Comparison of ENCODE assay signal across 19 cellular contexts in genomic region chr3:16248556-16248955, GRCh38. TPM values are rescaled to one million over a fixed set of nuclear protein-coding genes. Genes with fewer than 3 reads are reported as not detected.
DNase-seq lines count a peak whose midpoint lies in the region; ATAC-seq, FAIRE-seq and TF ChIP-seq lines count a peak whose summit lies in the region.
"Had no signal": no experiment of that assay in that cellular context is flagged by ENCODE, and none has a peak within 500 bp of the region (broad histone marks: within the 10 kb centered on the region; RNA-seq: fewer than 3 reads in every experiment).

No MANE protein-coding gene starts in this region.

- peaks cover 16% of the 10 kb centered on the region for H3K4me1 Mint-ChIP-seq in activated T-helper 17 cell treated with anti-CD3 and anti-CD28 coated beads, Interleukin-2, amount 50 U/mL, for 72 hours

- H3K4me1 ChIP-seq in HepG2 (ENCODE audit: insufficient read depth, low read length): peaks cover 46% of the 10 kb centered on the region
- peaks cover 0 to 24% (median 7%) of the 10 kb centered on the region in 4 donors for H3K4me1 ChIP-seq in right lobe of liver
- peaks cover 5 to 14% (median 8%) of the 10 kb centered on the region in 3 donors for H3K4me1 ChIP-seq in pancreas
- peaks cover 12% of the 10 kb centered on the region for H3K4me1 ChIP-seq in suprapubic skin
- H3K4me1 ChIP-seq: HAP-1 had no signal

- H3K27me3 Mint-ChIP-seq in activated T-helper 17 cell treated with anti-CD3 and anti-CD28 coated beads, Interleukin-2, amount 50 U/mL, for 72 hours: no peaks in the 10 kb centered on the region
- H3K27me3 Mint-ChIP-seq: CD4-positive, alpha-beta T cell had no signal

- peak overlapping the region; percentile 98 for H3K4me2 ChIP-seq in HepG2 (ENCODE audit: low read depth, low read length)

- H3K9me3 ChIP-seq in HepG2 (ENCODE audit: low read length): no peaks in the 10 kb centered on the region
- no peaks in the 10 kb centered on the region for H3K9me3 ChIP-seq in right lobe of liver
- no peaks in the 10 kb centered on the region for H3K9me3 ChIP-seq in pancreas
- H3K9me3 ChIP-seq in suprapubic skin: no peaks in the 10 kb centered on the region
- H3K9me3 ChIP-seq: A549, Caco-2, HAP-1 had no signal

- CTCF ChIA-PET in HepG2 (lab: Yijun Ruan, JAX; ENCODE audit: low intra/inter-chr PET ratio, low total read pairs): interaction anchor here (1.2 kb wide), 1 partner anchor 19 kb away, joined by 3 read pairs; no protein-coding TSS in a partner anchor

- whole genome bisulfite sequencing in HepG2 (ENCODE audit: low lambda C conversion rate): 53% methylated on average over 5 of the region's 5 CpGs
- WGBS in right lobe of liver (ENCODE audit: insufficient coverage, low coverage, low lambda C conversion rate, missing lambda C conversion rate): 76% methylated on average over 4 of the region's 5 CpGs
- WGBS in pancreas, 2 donors: 72 to 78% methylated on average over 5 of the region's 5 CpGs
- WGBS in suprapubic skin: 82% methylated on average over 5 of the region's 5 CpGs

- H2AFZ ChIP-seq in HepG2 (ENCODE audit: low read length): no peak overlapping the region
- H2AFZ ChIP-seq: GM23248 had no signal

- H3K4me3 Mint-ChIP-seq in activated T-helper 17 cell treated with anti-CD3 and anti-CD28 coated beads, Interleukin-2, amount 50 U/mL, for 72 hours: peak overlapping the region; percentile 49
- H3K4me3 Mint-ChIP-seq: CD4-positive, alpha-beta T cell had no signal

- no peak overlapping the region; the same call in 1 of the 2 replicates for H3K9ac ChIP-seq in HepG2 (ENCODE audit: insufficient read depth, low read depth, low read length)
- H3K9ac ChIP-seq: GM23248 had no signal

- H3K27ac ChIP-seq in HepG2 (ENCODE audit: extremely low read length, insufficient read depth, low read length) (no peak overlapping the region), right lobe of liver (no peak overlapping the region), pancreas (no peak overlapping the region), suprapubic skin (no peak overlapping the region)
- H3K27ac ChIP-seq: 22Rv1, C4-2B, GM23248, HL-60 had no signal

- TF ChIP-seq CTCF in HepG2 (CRISPR knock-in tag; IDR thresholded peaks at IDR 0.05) (no peak), right lobe of liver (IDR thresholded peaks at IDR 0.05) (no peak), pancreas (IDR thresholded peaks at IDR 0.05) (no peak), suprapubic skin (IDR thresholded peaks at IDR 0.05) (no peak)

- peaks cover 0 to 1% of the 10 kb centered on the region in 2 experiments; a peak in 2 of 5 replicates for H3K27me3 ChIP-seq in HepG2 (ENCODE audit: control insufficient read depth in 1 of 2, insufficient read depth in 2 of 2, low read length in 2 of 2)
- no peaks in the 10 kb centered on the region for H3K27me3 ChIP-seq in right lobe of liver
- H3K27me3 ChIP-seq in pancreas: no peaks in the 10 kb centered on the region
- H3K27me3 ChIP-seq in suprapubic skin: no peaks in the 10 kb centered on the region

- no peaks in the 10 kb centered on the region for H3K9me3 Mint-ChIP-seq in activated T-helper 17 cell treated with anti-CD3 and anti-CD28 coated beads, Interleukin-2, amount 50 U/mL, for 72 hours
- H3K9me3 Mint-ChIP-seq: CD4-positive, alpha-beta T cell; IgD-negative memory B cell had no signal

- intact Hi-C loops in HepG2 (cut with micrococcal nuclease; ENCODE audit: unreplicated experiment): loop anchor here (5.0 to 10.0 kb wide), 3 partner anchors 186 to 644 kb away; partner anchors contain the start of genes BTD and HACL1
- intact Hi-C loops in right lobe of liver (cut with DNase I): loop anchor here (5.0 to 10.0 kb wide), 4 partner anchors 66 to 614 kb away; no protein-coding TSS in a partner anchor
- intact Hi-C loops in pancreas (cut with DNase I): loop anchor here in 1 of 3 donors (10.0 kb wide), 1 partner anchor 194 kb away; no protein-coding TSS in a partner anchor

- no peaks in the 10 kb centered on the region for H4K20me1 ChIP-seq in HepG2 (ENCODE audit: insufficient read depth, low read length)

- H3K27ac Mint-ChIP-seq in activated T-helper 17 cell treated with anti-CD3 and anti-CD28 coated beads, Interleukin-2, amount 50 U/mL, for 72 hours: no peak overlapping the region
- H3K27ac Mint-ChIP-seq: CD4-positive, alpha-beta T cell; IgD-negative memory B cell had no signal

- H3K79me2 ChIP-seq in HepG2 (ENCODE audit: insufficient read depth, low read length): no peaks in the 10 kb centered on the region

- H3K36me3 Mint-ChIP-seq in activated T-helper 17 cell treated with anti-CD3 and anti-CD28 coated beads, Interleukin-2, amount 50 U/mL, for 72 hours (ENCODE audit: low read depth): no peaks in the 10 kb centered on the region
- H3K36me3 Mint-ChIP-seq: IgD-negative memory B cell had no signal

- TF ChIP-seq POLR2A in HepG2 (IDR thresholded peaks at IDR 0.05; ENCODE audit: insufficient read depth in 1 of 2, low read depth in 2 of 2, low read length in 2 of 2) (no peak), right lobe of liver (IDR thresholded peaks at IDR 0.05) (no peak), suprapubic skin (IDR thresholded peaks at IDR 0.05) (no peak)

- in situ Hi-C loops in HepG2 (cut with HindIII; ENCODE audit: extremely low pct_ligation_motif_present, low pct_unique_long_range_greater_than_20kb): loop anchor here (5.0 to 25.0 kb wide), 2 partner anchors 201 to 611 kb away; no protein-coding TSS in a partner anchor

- POLR2A ChIA-PET in HepG2 (lab: Yijun Ruan, JAX): interaction anchor here (0.8 to 2.3 kb wide), 3 partner anchors 17 to 189 kb away, joined by 3 to 22 read pairs (median 7); partner anchors contain the start of genes DPH3 and OXNAD1

- FAIRE-seq in HepG2 (lab: Jason Lieb, UNC): no peak
- no peak for FAIRE-seq in pancreas (lab: Jason Lieb, UNC)
- FAIRE-seq: A549, D721Med, GM12878, GM19239 had no signal

- ATAC-seq in HepG2 (no peak), right lobe of liver (no peak), pancreas (no peak)
- no peak for ATAC-seq in activated T-helper 17 cell treated with anti-CD3 and anti-CD28 coated beads, Interleukin-2, amount 50 U/mL, for 72 hours (replicated peaks)

- H3K36me3 ChIP-seq in HepG2 (replicated peaks in 1 of 2; ENCODE audit: control insufficient read depth in 1 of 2, insufficient read depth in 2 of 2, low read length in 2 of 2) (no peaks in the 10 kb centered on the region), right lobe of liver (no peaks in the 10 kb centered on the region), pancreas (no peaks in the 10 kb centered on the region), suprapubic skin (no peaks in the 10 kb centered on the region)
- H3K36me3 ChIP-seq: HAP-1 had no signal

- DNase-seq in HepG2 (ENCODE audit: low spot score): no peak
- DNase-seq in right lobe of liver: no peak
- DNase-seq in putamen (ENCODE audit: low spot score): peak; percentile 76
- DNase-seq in NCI-H2171 treated with DMSO at 0.1 percent for 48 hours (lab: John Stamatoyannopoulos, UW): no peak
- DNase-seq in pancreas: no peak
- no peak for DNase-seq in suprapubic skin (ENCODE audit: low spot score in 2 of 2)
- DNase-seq: Caco-2; CD4-positive, alpha-beta T cell had no signal

- H3K4me3 ChIP-seq in HepG2 (replicated peaks in 1 of 3; ENCODE audit: insufficient read depth in 1 of 3, low read depth in 2 of 3, low read length in 3 of 3): no peak overlapping the region
- no peak overlapping the region for H3K4me3 ChIP-seq in right lobe of liver
- no peak overlapping the region for H3K4me3 ChIP-seq in pancreas
- H3K4me3 ChIP-seq in suprapubic skin: no peak overlapping the region
- H3K4me3 ChIP-seq: A549, GM12878, GM23248, HAP-1 had no signal

- TF ChIP-seq RAD21 in HepG2 (CRISPR knock-in tag; IDR thresholded peaks at IDR 0.05): no peak

- BruUV-seq in HepG2 (replicated peaks; lab: Mats Ljungman, UMichigan): no TSS peak

- TF ChIP-seq EP300 in HepG2 (IDR thresholded peaks at IDR 0.05; ENCODE audit: low read depth in 2 of 2, low read length in 2 of 2) (no peak), HepG2 (CRISPR knock-in tag; IDR thresholded peaks at IDR 0.05; ENCODE audit: borderline replicate concordance) (no peak), suprapubic skin (IDR thresholded peaks at IDR 0.05) (no peak)

RNA-seq across cellular contexts. Expression of gene DPH3, which starts 16.2 kb away (rescaled TPM):
- total RNA-seq in HepG2 (2016; rRNA removed; fragmentation: Illumina TruSeq; extraction: Trizol) (21.6 and 40.0 TPM in 2 replicates), right lobe of liver (10 to 100 TPM in 5 of 6 experiments, 1 to 10 TPM in 1; 9.7 to 15.0 (median 12.9) TPM), pancreas (1 to 10 TPM; 4.1 to 8.5 (median 6.8) TPM), suprapubic skin (10 to 100 TPM in 1 of 4 donors, 1 to 10 TPM in 3; 5.5 to 11.5 (median 8.0) TPM)
- total RNA-seq in HepG2 (2016; cell fraction: cytosol; rRNA removed; fragmentation: Illumina TruSeq; extraction: Trizol; ENCODE audit: low read depth): 14.7 and 18.5 TPM in 2 replicates
- total RNA-seq in HepG2 (2016; cell fraction: insoluble cytoplasmic fraction; rRNA removed; fragmentation: Illumina TruSeq; extraction: Trizol): 21.8 and 34.1 TPM in 2 replicates
- total RNA-seq in HepG2 (2016; cell fraction: membrane; rRNA removed; fragmentation: Illumina TruSeq; extraction: Trizol): 37.4 and 40.6 TPM in 2 replicates
- 10.6 and 11.0 TPM in 2 replicates for total RNA-seq in HepG2 (2016; cell fraction: nucleus; rRNA removed; fragmentation: Illumina TruSeq; extraction: Trizol)
- polyA plus RNA-seq in HepG2 (2011; rRNA removed) (15.6 and 18.3 TPM in 2 replicates), pancreas (1 to 10 TPM; 4.1 to 8.8 TPM)
- 6.7 and 10.0 TPM in 2 replicates for polyA plus RNA-seq in HepG2 (2011; cell fraction: cytosol; rRNA removed)
- polyA plus RNA-seq in HepG2 (2011; cell fraction: nucleus; rRNA removed): 2.0 and 3.6 TPM in 2 replicates
- polyA plus RNA-seq in HepG2 (2012): 23.4 and 26.6 TPM in 2 replicates
- polyA plus RNA-seq in HepG2 (2016; cell fraction: cytosol; fragmentation: Illumina TruSeq; extraction: Trizol; ENCODE audit: low read depth): 53.4 and 78.8 TPM in 2 replicates
- polyA plus RNA-seq in HepG2 (2016; cell fraction: insoluble cytoplasmic fraction; fragmentation: Illumina TruSeq; extraction: Trizol; ENCODE audit: low read depth): 73.2 and 81.4 TPM in 2 replicates
- 73.1 and 94.3 TPM in 2 replicates for polyA plus RNA-seq in HepG2 (2016; cell fraction: membrane; fragmentation: Illumina TruSeq; extraction: Trizol; ENCODE audit: low read depth)
- polyA plus RNA-seq in HepG2 (2016; cell fraction: nucleus; fragmentation: Illumina TruSeq; extraction: Trizol; ENCODE audit: insufficient read depth, low read depth): 30.4 and 35.4 TPM in 2 replicates
- 5.6 and 6.9 TPM in 2 replicates for polyA minus RNA-seq in HepG2 (2011; rRNA and poly(A)+ RNA removed; ENCODE audit: low replicate concordance)
- 6.9 and 8.9 TPM in 2 replicates for polyA minus RNA-seq in HepG2 (2011; cell fraction: cytosol; rRNA and poly(A)+ RNA removed)
- polyA minus RNA-seq in HepG2 (2011; cell fraction: nucleus; rRNA and poly(A)+ RNA removed): 6.0 and 7.2 TPM in 2 replicates
- 10 to 100 TPM; 10.0 to 22.5 TPM for total RNA-seq in activated T-helper 17 cell treated with anti-CD3 and anti-CD28 coated beads, Interleukin-2, amount 50 U/mL, for 72 hours

RNA-seq across cellular contexts. Expression of gene OXNAD1, which starts 16.5 kb away (rescaled TPM):
- total RNA-seq in HepG2 (2016; rRNA removed; fragmentation: Illumina TruSeq; extraction: Trizol): 18.8 and 25.2 TPM in 2 replicates
- total RNA-seq in HepG2 (2016; cell fraction: cytosol; rRNA removed; fragmentation: Illumina TruSeq; extraction: Trizol; ENCODE audit: low read depth): 25.2 and 28.2 TPM in 2 replicates
- total RNA-seq in HepG2 (2016; cell fraction: insoluble cytoplasmic fraction; rRNA removed; fragmentation: Illumina TruSeq; extraction: Trizol): 19.7 and 23.1 TPM in 2 replicates
- total RNA-seq in HepG2 (2016; cell fraction: membrane; rRNA removed; fragmentation: Illumina TruSeq; extraction: Trizol): 13.5 and 18.2 TPM in 2 replicates
- total RNA-seq in HepG2 (2016; cell fraction: nucleus; rRNA removed; fragmentation: Illumina TruSeq; extraction: Trizol): 38.3 and 44.7 TPM in 2 replicates
- 8.8 and 9.9 TPM in 2 replicates for polyA plus RNA-seq in HepG2 (2011; rRNA removed)
- 6.6 and 8.2 TPM in 2 replicates for polyA plus RNA-seq in HepG2 (2011; cell fraction: cytosol; rRNA removed)
- 10.2 and 12.1 TPM in 2 replicates for polyA plus RNA-seq in HepG2 (2011; cell fraction: nucleus; rRNA removed)
- polyA plus RNA-seq in HepG2 (2012): 7.0 and 7.7 TPM in 2 replicates
- 1.7 and 3.2 TPM in 2 replicates for polyA plus RNA-seq in HepG2 (2016; cell fraction: cytosol; fragmentation: Illumina TruSeq; extraction: Trizol; ENCODE audit: low read depth)
- 19.0 and 22.1 TPM in 2 replicates for polyA plus RNA-seq in HepG2 (2016; cell fraction: insoluble cytoplasmic fraction; fragmentation: Illumina TruSeq; extraction: Trizol; ENCODE audit: low read depth)
- polyA plus RNA-seq in HepG2 (2016; cell fraction: membrane; fragmentation: Illumina TruSeq; extraction: Trizol; ENCODE audit: low read depth): 4.3 and 6.7 TPM in 2 replicates
- polyA plus RNA-seq in HepG2 (2016; cell fraction: nucleus; fragmentation: Illumina TruSeq; extraction: Trizol; ENCODE audit: insufficient read depth, low read depth): 12.2 and 14.2 TPM in 2 replicates
- polyA minus RNA-seq in HepG2 (2011; rRNA and poly(A)+ RNA removed; ENCODE audit: low replicate concordance): 24.6 and 49.5 TPM in 2 replicates
- 5.4 and 6.4 TPM in 2 replicates for polyA minus RNA-seq in HepG2 (2011; cell fraction: cytosol; rRNA and poly(A)+ RNA removed)
- 64.5 and 66.2 TPM in 2 replicates for polyA minus RNA-seq in HepG2 (2011; cell fraction: nucleus; rRNA and poly(A)+ RNA removed)
- 10 to 100 TPM in 5 of 6 experiments, 1 to 10 TPM in 1; 8.1 to 27.2 (median 16.2) TPM for total RNA-seq in right lobe of liver
- 10 to 100 TPM; 31.4 to 32.4 TPM for total RNA-seq in activated T-helper 17 cell treated with anti-CD3 and anti-CD28 coated beads, Interleukin-2, amount 50 U/mL, for 72 hours
- total RNA-seq in pancreas: 1 to 10 TPM; 3.7 to 6.7 (median 4.5) TPM
- 1 to 10 TPM; 2.8 to 3.2 TPM for polyA plus RNA-seq in pancreas
- total RNA-seq in suprapubic skin: 10 to 100 TPM; 10.3 to 17.8 (median 13.3) TPM
